Comparison of ENCODE assay signal across 8 cellular contexts in the genomic region with DNA sequence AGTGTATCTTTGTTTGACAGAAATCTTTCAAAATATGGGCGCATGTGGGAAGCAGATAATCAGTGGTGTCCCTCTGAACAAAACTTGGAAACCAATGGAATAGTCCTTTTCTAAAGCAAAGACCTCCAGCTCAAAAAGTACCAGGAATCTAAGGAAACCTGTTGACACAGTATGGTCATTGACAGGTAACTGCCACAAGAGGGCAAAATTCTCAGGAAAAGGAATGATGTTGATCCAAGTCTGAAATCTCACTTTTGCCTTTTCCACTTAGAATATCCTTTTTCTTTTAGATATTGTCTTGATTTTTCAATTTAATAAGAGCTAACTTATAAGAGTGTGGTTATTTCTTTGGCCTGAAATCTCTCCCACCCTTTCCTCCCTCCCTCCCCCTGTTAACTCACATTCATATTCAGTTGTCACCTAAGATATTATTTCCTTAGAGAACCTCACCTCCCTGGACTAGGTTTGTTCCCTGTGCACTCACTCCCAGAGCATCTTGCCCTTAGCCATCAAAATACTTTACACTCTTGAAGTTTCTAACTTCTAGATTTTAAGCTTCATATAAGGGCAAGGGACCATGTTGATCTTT. TPM values are rescaled to one million over a fixed set of nuclear protein-coding genes. Genes with fewer than 3 reads are reported as not detected.
DNase-seq lines count a peak whose midpoint lies in the region; ATAC-seq and TF ChIP-seq lines count a peak whose summit lies in the region.

No MANE protein-coding gene starts in this region.

- H3F3A ChIP-seq in OCI-LY1 (ENCODE audit: insufficient read depth, low read length) = no peaks in the 10 kb centered on the region

- in situ Hi-C loops in GM13976 (cut with MboI; ENCODE audit: low sequenced_read_pairs, unreplicated experiment) = no loop called here

- POLR2A ChIA-PET in AG04450 (lab: Yijun Ruan, JAX) = no interaction called here

- CTCF ChIA-PET in AG04450 (lab: Charles Lee) = interaction anchor here (0.6 to 6.1 kb wide), 40 partner anchors 11 to 525 kb away, joined by 3 to 319 read pairs (median 4); a partner anchor contains a TSS

- H3K27ac ChIP-seq in AG04450 (ENCODE audit: low read depth, low read length) (no peak overlapping the region), OCI-LY1 (ENCODE audit: low read depth, low read length, poor library complexity, severe bottlenecking) (no peak overlapping the region), esophagus muscularis mucosa (replicated peaks in 1 of 4) (no peak overlapping the region), psoas muscle (no peak overlapping the region)

- H4K20me1 ChIP-seq in OCI-LY1 (ENCODE audit: insufficient read depth, low read length) = no peaks in the 10 kb centered on the region

- TF ChIP-seq CTCF in AG04450 (IDR thresholded peaks at IDR 0.05; ENCODE audit: low read depth, low read length) = peak; percentile 72
- TF ChIP-seq CTCF in GM13976 (IDR thresholded peaks at IDR 0.05; ENCODE audit: borderline replicate concordance, control extremely low read depth, extremely low read depth, insufficient read depth, missing control alignments) = peak; percentile 61
- peak; percentile 52; the same call in 1 of the 2 replicates for TF ChIP-seq CTCF in OCI-LY1 (IDR thresholded peaks at IDR 0.05; ENCODE audit: low read length)
- TF ChIP-seq CTCF in esophagus muscularis mucosa (IDR thresholded peaks at IDR 0.05) = peak; percentile 45 to 58 (median 52)
- TF ChIP-seq CTCF in psoas muscle (IDR thresholded peaks at IDR 0.05) = peak; percentile 60

- H3K36me3 ChIP-seq in OCI-LY1 (ENCODE audit: insufficient read depth, low read length) (no peaks in the 10 kb centered on the region), esophagus muscularis mucosa (no peaks in the 10 kb centered on the region), psoas muscle (ENCODE audit: insufficient read depth in 1 of 2, low read depth in 1 of 2) (no peaks in the 10 kb centered on the region)

- H3K4me2 ChIP-seq in OCI-LY1 (ENCODE audit: low read length) = no peak overlapping the region

- H3K79me2 ChIP-seq in OCI-LY1 (ENCODE audit: insufficient read depth, low read length) = no peaks in the 10 kb centered on the region

- TF ChIP-seq POLR2A in esophagus muscularis mucosa (IDR thresholded peaks at IDR 0.05; ENCODE audit: low read depth) = no peak

- no peak overlapping the region for H2AFZ ChIP-seq in OCI-LY1 (ENCODE audit: low read length)

- TF ChIP-seq EP300 in esophagus muscularis mucosa (IDR thresholded peaks at IDR 0.05) = no peak

- H3K4me1 ChIP-seq in OCI-LY1 (ENCODE audit: insufficient read depth, low read length, severe bottlenecking) = no peaks in the 10 kb centered on the region
- H3K4me1 ChIP-seq in esophagus muscularis mucosa = peaks cover 0 to 38% (median 35%) of the 10 kb centered on the region in 4 donors
- H3K4me1 ChIP-seq in psoas muscle = no peaks in the 10 kb centered on the region

- H3K9me3 ChIP-seq in AG04450 (ENCODE audit: control insufficient read depth, insufficient read depth, low read length) (no peaks in the 10 kb centered on the region), OCI-LY1 (ENCODE audit: low read length) (no peaks in the 10 kb centered on the region), esophagus muscularis mucosa (no peaks in the 10 kb centered on the region), psoas muscle (no peaks in the 10 kb centered on the region)

- DNase-seq in AG04450 (ENCODE audit: low read depth, low spot score) (no peak), GM13976 (ENCODE audit: low spot score) (peak; percentile 31), esophagus muscularis mucosa (ENCODE audit: extremely low spot score) (peak; percentile 10), psoas muscle (no peak)
- no peak for DNase-seq in activated naive CD4-positive, alpha-beta T cell (lab: John Stamatoyannopoulos, UW)

- H3K4me3 ChIP-seq in AG04450 (ENCODE audit: low read depth, low read length) (no peak overlapping the region), OCI-LY1 (ENCODE audit: low read depth, low read length, poor library complexity, severe bottlenecking) (no peak overlapping the region), esophagus muscularis mucosa (no peak overlapping the region), psoas muscle (no peak overlapping the region)

- H3K9ac ChIP-seq in OCI-LY1 (ENCODE audit: low read length) = no peak overlapping the region

- 71% methylated on average over 1 of the region's 1 CpG for WGBS in esophagus muscularis mucosa
- 61 to 71% (median 61%) methylated on average over 1 of the region's 1 CpG for WGBS in psoas muscle, 3 donors

- peak in 2 of 4 donors; percentile 25 to 54 for ATAC-seq in psoas muscle
- no peak for ATAC-seq in HG02588 (IDR thresholded peaks at IDR 0.05; ENCODE audit: unreplicated experiment)
- no peak for ATAC-seq in GM18858 (IDR thresholded peaks at IDR 0.05; ENCODE audit: unreplicated experiment)

- intact Hi-C loops in esophagus muscularis mucosa (cut with DNase I) = no loop called here
- intact Hi-C loops in psoas muscle (cut with DNase I) = loop anchor here in 1 of 2 donors (5.0 kb wide), 1 partner anchor 198 kb away; no protein-coding TSS in a partner anchor

- H3K27me3 ChIP-seq in AG04450 (ENCODE audit: control insufficient read depth, insufficient read depth, low read length) (no peaks in the 10 kb centered on the region), OCI-LY1 (ENCODE audit: insufficient read depth, low read length) (no peaks in the 10 kb centered on the region), esophagus muscularis mucosa (no peaks in the 10 kb centered on the region), psoas muscle (ENCODE audit: insufficient read depth in 3 of 3, low read length in 2 of 3) (no peaks in the 10 kb centered on the region)

- no peaks in the 10 kb centered on the region for H3K9me2 ChIP-seq in OCI-LY1 (ENCODE audit: low read depth, low read length)

RNA-seq across cellular contexts. Expression of a gene that starts 59.0 kb away (rescaled TPM):
- polyA plus RNA-seq in AG04450 (2011; rRNA removed) = not detected in 2 replicates
- not detected in 2 replicates for polyA minus RNA-seq in AG04450 (2011; rRNA and poly(A)+ RNA removed)
- total RNA-seq in esophagus muscularis mucosa = under 1 TPM in 1 of 4 donors, not detected in 3; 0.42 TPM
- total RNA-seq in psoas muscle = not detected
- not detected for polyA plus RNA-seq in psoas muscle

Comparison
In these comparisons a context has a peak if more than half of its experiments do, and no peak if none do; other contexts are left out.
1. DNase-seq: peak in GM13976 (single experiment) and esophagus muscularis mucosa (single experiment); none in AG04450 (single experiment), psoas muscle (0 of 2) and activated naive CD4-positive, alpha-beta T cell (0 of 4).
2. Peak in every context shown above with its lines, with median percentiles within 50 percentile points of each other: CTCF ChIP-seq.